Comparison of ENCODE assay signal across 1 cellular context in the genomic region with DNA sequence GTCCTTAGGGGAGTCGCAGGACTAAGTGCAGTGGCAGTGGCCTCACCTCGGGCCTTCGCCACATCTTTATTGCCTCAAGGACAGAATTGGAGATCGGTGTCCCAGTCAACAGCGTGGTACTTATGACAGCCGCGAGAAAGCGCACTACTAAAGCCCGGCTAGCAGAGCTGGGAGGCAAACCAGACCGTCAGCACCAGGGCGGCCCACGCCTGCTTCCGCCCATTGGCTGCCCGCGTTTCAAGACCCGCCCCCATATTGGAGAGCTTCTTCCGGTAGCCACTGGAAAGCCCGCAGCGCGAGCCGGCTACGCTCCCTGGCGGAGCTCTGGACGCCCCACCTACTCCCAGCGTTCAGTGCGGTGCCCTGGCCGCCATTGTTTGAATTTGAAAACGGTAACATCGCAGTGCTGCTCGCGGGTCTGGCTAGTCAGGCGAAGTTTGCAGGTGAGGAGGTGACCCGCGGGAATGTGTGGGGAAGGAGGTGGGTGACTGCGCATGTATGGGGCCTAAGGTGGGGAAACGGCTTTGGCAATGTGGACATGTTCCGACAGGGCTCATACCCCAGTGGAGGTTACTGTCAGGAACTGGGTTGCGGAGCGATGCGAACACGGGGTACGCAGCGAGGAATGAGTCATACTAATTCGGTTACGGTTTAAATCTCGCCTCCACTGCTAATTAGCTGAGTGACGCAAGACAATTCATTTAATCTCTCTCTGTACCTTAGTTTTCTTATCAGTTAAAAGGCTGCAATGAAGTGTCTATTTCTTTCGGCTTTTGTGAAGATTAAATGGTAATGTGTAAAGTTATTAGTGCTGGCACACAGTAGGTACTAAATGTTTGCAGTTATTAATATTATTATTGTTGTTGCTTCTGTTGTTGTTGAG.
TF ChIP-seq lines count a peak whose summit lies in the region.

TSS of gene KIF20B (plus strand) at position 353 of the 883 bp plus-strand sequence. CDS start 3,705 bp downstream, outside the sequence.

TF ChIP-seq in HepG2, 621 proteins besides CTCF, POLR2A, EP300 and RAD21 (continued from another document and continues in another):
- TF ChIP-seq THAP9 (CRISPR knock-in tag; IDR thresholded peaks at IDR 0.05; ENCODE audit: borderline replicate concordance), result peak; percentile 80
- peak; percentile 64; the same call in 1 of the 2 replicates for TF ChIP-seq HOXA5 (CRISPR knock-in tag; IDR thresholded peaks at IDR 0.05)
- TF ChIP-seq, protein P1, sequence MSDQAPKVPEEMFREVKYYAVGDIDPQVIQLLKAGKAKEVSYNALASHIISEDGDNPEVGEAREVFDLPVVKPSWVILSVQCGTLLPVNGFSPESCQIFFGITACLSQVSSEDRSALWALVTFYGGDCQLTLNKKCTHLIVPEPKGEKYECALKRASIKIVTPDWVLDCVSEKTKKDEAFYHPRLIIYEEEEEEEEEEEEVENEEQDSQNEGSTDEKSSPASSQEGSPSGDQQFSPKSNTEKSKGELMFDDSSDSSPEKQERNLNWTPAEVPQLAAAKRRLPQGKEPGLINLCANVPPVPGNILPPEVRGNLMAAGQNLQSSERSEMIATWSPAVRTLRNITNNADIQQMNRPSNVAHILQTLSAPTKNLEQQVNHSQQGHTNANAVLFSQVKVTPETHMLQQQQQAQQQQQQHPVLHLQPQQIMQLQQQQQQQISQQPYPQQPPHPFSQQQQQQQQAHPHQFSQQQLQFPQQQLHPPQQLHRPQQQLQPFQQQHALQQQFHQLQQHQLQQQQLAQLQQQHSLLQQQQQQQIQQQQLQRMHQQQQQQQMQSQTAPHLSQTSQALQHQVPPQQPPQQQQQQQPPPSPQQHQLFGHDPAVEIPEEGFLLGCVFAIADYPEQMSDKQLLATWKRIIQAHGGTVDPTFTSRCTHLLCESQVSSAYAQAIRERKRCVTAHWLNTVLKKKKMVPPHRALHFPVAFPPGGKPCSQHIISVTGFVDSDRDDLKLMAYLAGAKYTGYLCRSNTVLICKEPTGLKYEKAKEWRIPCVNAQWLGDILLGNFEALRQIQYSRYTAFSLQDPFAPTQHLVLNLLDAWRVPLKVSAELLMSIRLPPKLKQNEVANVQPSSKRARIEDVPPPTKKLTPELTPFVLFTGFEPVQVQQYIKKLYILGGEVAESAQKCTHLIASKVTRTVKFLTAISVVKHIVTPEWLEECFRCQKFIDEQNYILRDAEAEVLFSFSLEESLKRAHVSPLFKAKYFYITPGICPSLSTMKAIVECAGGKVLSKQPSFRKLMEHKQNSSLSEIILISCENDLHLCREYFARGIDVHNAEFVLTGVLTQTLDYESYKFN (CRISPR knock-in tag; conservative IDR thresholded peaks at IDR 0.05), result peak; percentile 46; the same call in 1 of the 2 replicates
- 0 out of 2 replicates have a peak, but pooled peaks have one; percentile 40 for TF ChIP-seq ZNF776 (CRISPR knock-in tag; IDR thresholded peaks at IDR 0.05)
- TF ChIP-seq IRF9 (CRISPR knock-in tag; IDR thresholded peaks at IDR 0.05; ENCODE audit: borderline replicate concordance), result peak; percentile 79; the same call in 1 of the 2 replicates
- no peak for TF ChIP-seq TFAP4 (IDR thresholded peaks at IDR 0.05; ENCODE audit: borderline replicate concordance, low read depth)
- no peak for TF ChIP-seq SALL2 (CRISPR knock-in tag; IDR thresholded peaks at IDR 0.05)
- TF ChIP-seq ZSCAN30 (CRISPR knock-in tag; IDR thresholded peaks at IDR 0.05), result no peak
- no peak for TF ChIP-seq ZFAT (CRISPR knock-in tag; conservative IDR thresholded peaks at IDR 0.05)
- no peak for TF ChIP-seq ZNF432 (CRISPR knock-in tag; IDR thresholded peaks at IDR 0.05; ENCODE audit: borderline replicate concordance)
- no peak for TF ChIP-seq MLXIP (CRISPR knock-in tag; IDR thresholded peaks at IDR 0.05; ENCODE audit: borderline replicate concordance)
- no peak for TF ChIP-seq SMARCE1 (IDR thresholded peaks at IDR 0.05; ENCODE audit: borderline replicate concordance)
- TF ChIP-seq NFIB (CRISPR knock-in tag; IDR thresholded peaks at IDR 0.05; ENCODE audit: borderline replicate concordance), result no peak
- TF ChIP-seq SKI (IDR thresholded peaks at IDR 0.05; ENCODE audit: partially characterized antibody), result no peak
- peak; percentile 77; the same call in 1 of the 2 replicates for TF ChIP-seq ZNF256 (CRISPR knock-in tag; conservative IDR thresholded peaks at IDR 0.05)
- TF ChIP-seq ZNF235 (CRISPR knock-in tag; IDR thresholded peaks at IDR 0.05; ENCODE audit: borderline replicate concordance), result peak; percentile 89; the same call in 1 of the 2 replicates
- no peak for TF ChIP-seq ZNF484 (CRISPR knock-in tag; IDR thresholded peaks at IDR 0.05; ENCODE audit: borderline replicate concordance, low read depth)
- 0 out of 2 replicates have a peak, but pooled peaks have one; percentile 50 for TF ChIP-seq ZBTB26 (CRISPR knock-in tag; IDR thresholded peaks at IDR 0.05; ENCODE audit: borderline replicate concordance)
- no peak for TF ChIP-seq ATF1 (CRISPR knock-in tag; IDR thresholded peaks at IDR 0.05)
- peak; percentile 56 for TF ChIP-seq ESRRA (CRISPR knock-in tag; IDR thresholded peaks at IDR 0.05; ENCODE audit: low read depth)
- peak; percentile 98 for TF ChIP-seq ASH2L (IDR thresholded peaks at IDR 0.05; ENCODE audit: insufficient read length, low read depth, low read length)
- TF ChIP-seq PREB (CRISPR knock-in tag; IDR thresholded peaks at IDR 0.05), result no peak
- TF ChIP-seq, protein P2, sequence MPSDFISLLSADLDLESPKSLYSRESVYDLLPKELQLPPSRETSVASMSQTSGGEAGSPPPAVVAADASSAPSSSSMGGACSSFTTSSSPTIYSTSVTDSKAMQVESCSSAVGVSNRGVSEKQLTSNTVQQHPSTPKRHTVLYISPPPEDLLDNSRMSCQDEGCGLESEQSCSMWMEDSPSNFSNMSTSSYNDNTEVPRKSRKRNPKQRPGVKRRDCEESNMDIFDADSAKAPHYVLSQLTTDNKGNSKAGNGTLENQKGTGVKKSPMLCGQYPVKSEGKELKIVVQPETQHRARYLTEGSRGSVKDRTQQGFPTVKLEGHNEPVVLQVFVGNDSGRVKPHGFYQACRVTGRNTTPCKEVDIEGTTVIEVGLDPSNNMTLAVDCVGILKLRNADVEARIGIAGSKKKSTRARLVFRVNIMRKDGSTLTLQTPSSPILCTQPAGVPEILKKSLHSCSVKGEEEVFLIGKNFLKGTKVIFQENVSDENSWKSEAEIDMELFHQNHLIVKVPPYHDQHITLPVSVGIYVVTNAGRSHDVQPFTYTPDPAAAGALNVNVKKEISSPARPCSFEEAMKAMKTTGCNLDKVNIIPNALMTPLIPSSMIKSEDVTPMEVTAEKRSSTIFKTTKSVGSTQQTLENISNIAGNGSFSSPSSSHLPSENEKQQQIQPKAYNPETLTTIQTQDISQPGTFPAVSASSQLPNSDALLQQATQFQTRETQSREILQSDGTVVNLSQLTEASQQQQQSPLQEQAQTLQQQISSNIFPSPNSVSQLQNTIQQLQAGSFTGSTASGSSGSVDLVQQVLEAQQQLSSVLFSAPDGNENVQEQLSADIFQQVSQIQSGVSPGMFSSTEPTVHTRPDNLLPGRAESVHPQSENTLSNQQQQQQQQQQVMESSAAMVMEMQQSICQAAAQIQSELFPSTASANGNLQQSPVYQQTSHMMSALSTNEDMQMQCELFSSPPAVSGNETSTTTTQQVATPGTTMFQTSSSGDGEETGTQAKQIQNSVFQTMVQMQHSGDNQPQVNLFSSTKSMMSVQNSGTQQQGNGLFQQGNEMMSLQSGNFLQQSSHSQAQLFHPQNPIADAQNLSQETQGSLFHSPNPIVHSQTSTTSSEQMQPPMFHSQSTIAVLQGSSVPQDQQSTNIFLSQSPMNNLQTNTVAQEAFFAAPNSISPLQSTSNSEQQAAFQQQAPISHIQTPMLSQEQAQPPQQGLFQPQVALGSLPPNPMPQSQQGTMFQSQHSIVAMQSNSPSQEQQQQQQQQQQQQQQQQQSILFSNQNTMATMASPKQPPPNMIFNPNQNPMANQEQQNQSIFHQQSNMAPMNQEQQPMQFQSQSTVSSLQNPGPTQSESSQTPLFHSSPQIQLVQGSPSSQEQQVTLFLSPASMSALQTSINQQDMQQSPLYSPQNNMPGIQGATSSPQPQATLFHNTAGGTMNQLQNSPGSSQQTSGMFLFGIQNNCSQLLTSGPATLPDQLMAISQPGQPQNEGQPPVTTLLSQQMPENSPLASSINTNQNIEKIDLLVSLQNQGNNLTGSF (CRISPR knock-in tag; IDR thresholded peaks at IDR 0.05), result no peak
- TF ChIP-seq MAFG (CRISPR knock-in tag; IDR thresholded peaks at IDR 0.05), result no peak
- peak; percentile 55; the same call in 1 of the 2 replicates for TF ChIP-seq CREM (IDR thresholded peaks at IDR 0.05)
- no peak for TF ChIP-seq CREM (CRISPR knock-in tag; IDR thresholded peaks at IDR 0.05)
- TF ChIP-seq AKAP8 (CRISPR knock-in tag; IDR thresholded peaks at IDR 0.05), result no peak
- no peak for TF ChIP-seq RFX1 (IDR thresholded peaks at IDR 0.05)
- TF ChIP-seq ZNF589 (CRISPR knock-in tag; conservative IDR thresholded peaks at IDR 0.05), result peak; percentile 97; the same call in 1 of the 2 replicates
- TF ChIP-seq NCOR1 (IDR thresholded peaks at IDR 0.05; ENCODE audit: borderline replicate concordance, low read length), result peak; percentile 40; the same call in 1 of the 2 replicates
- peak; percentile 47 for TF ChIP-seq TBL1XR1 (IDR thresholded peaks at IDR 0.05; ENCODE audit: borderline replicate concordance, low read length, partially characterized antibody)
- TF ChIP-seq FOXJ3 (CRISPR knock-in tag; IDR thresholded peaks at IDR 0.05; ENCODE audit: borderline replicate concordance), result 0 out of 2 replicates have a peak, but pooled peaks have one; percentile 16
- TF ChIP-seq RFX5 (IDR thresholded peaks at IDR 0.05; ENCODE audit: low read depth, low read length), result 0 out of 2 replicates have a peak, but pooled peaks have one; percentile 30
- TF ChIP-seq KDM5A (IDR thresholded peaks at IDR 0.05; ENCODE audit: borderline replicate concordance, low read length), result peak; percentile 75
- TF ChIP-seq CCAR2 (optimal IDR thresholded peaks at IDR 0.05; ENCODE audit: low read depth, low read length), result no peak
